ENCODE assay signal across 8 cellular contexts in genomic region chr11:693887-694562, GRCh38. TPM values are rescaled to one million over a fixed set of nuclear protein-coding genes. Genes with fewer than 3 reads are reported as not detected.
DNase-seq lines count a peak whose midpoint lies in the region; ATAC-seq and TF ChIP-seq lines count a peak whose summit lies in the region.

No MANE protein-coding gene starts in this region.

- POLR2A ChIA-PET in activated CD8-positive, alpha-beta T cell treated with anti-CD3 and anti-CD28 coated beads, Interleukin-2, amount 10 ng/mL, durations not matched to agents 7 days and 5 days (lab: Charles Lee): interaction anchor here (0.8 kb wide), 1 partner anchor 32 kb away, joined by 3 read pairs; no protein-coding TSS in a partner anchor

- TF ChIP-seq CTCF in heart right ventricle (IDR thresholded peaks at IDR 0.05) (no peak), left lung (IDR thresholded peaks at IDR 0.05) (no peak)

- H3K9me3 Mint-ChIP-seq in activated CD8-positive, alpha-beta T cell treated with anti-CD3 and anti-CD28 coated beads, Interleukin-2, amount 10 ng/mL, durations not matched to agents 7 days and 5 days (ENCODE audit: insufficient read depth): no peaks in the 10 kb centered on the region

- intact Hi-C loops in heart right ventricle (cut with DNase I): no loop called here
- intact Hi-C loops in cardiac septum (cut with DNase I): no loop called here
- intact Hi-C loops in left lung (cut with DNase I): no loop called here

- H3K4me3 ChIP-seq in heart right ventricle: peak overlapping the region; percentile 21 to 99 (median 90)
- H3K4me3 ChIP-seq in left lung: peak overlapping the region; percentile 77 to 95
- no peak overlapping the region; the same call in 1 of the 2 replicates for H3K4me3 ChIP-seq in H7 (ENCODE audit: insufficient read depth, low read depth, low read length)

- ATAC-seq in heart right ventricle: no peak
- no peak for ATAC-seq in activated CD8-positive, alpha-beta T cell treated with anti-CD3 and anti-CD28 coated beads, Interleukin-2, amount 10 ng/mL, durations not matched to agents 7 days and 5 days
- ATAC-seq in left lung: no peak

- DNase-seq in heart right ventricle (no peak), cardiac septum (ENCODE audit: low spot score) (no peak), left lung (peak in 1 of 2 donors; percentile 80), ureter (ENCODE audit: low spot score) (peak; percentile 65), amniotic stem cell (lab: John Stamatoyannopoulos, UW) (no peak), RPMI8226 (no peak), H7 (no peak)
- no peak for DNase-seq in activated CD8-positive, alpha-beta T cell treated with anti-CD3 and anti-CD28 coated beads, Interleukin-2, amount 10 ng/mL, durations not matched to agents 7 days and 5 days

- H3K4me1 Mint-ChIP-seq in activated CD8-positive, alpha-beta T cell treated with anti-CD3 and anti-CD28 coated beads, Interleukin-2, amount 10 ng/mL, durations not matched to agents 7 days and 5 days (ENCODE audit: low read depth): peaks cover 70% of the 10 kb centered on the region

- peaks cover 12% of the 10 kb centered on the region for H3K36me3 Mint-ChIP-seq in activated CD8-positive, alpha-beta T cell treated with anti-CD3 and anti-CD28 coated beads, Interleukin-2, amount 10 ng/mL, durations not matched to agents 7 days and 5 days (ENCODE audit: low read depth)

- H3K36me3 ChIP-seq in heart right ventricle (peaks cover 0 to 23% (median 0%) of the 10 kb centered on the region in 9 donors), left lung (peaks cover 0 to 16% of the 10 kb centered on the region in 2 donors), H7 (replicated peaks; ENCODE audit: control insufficient read depth, insufficient read depth, low read length) (no peaks in the 10 kb centered on the region; the same call in 1 of the 2 replicates)

- H3K27me3 Mint-ChIP-seq in activated CD8-positive, alpha-beta T cell treated with anti-CD3 and anti-CD28 coated beads, Interleukin-2, amount 10 ng/mL, durations not matched to agents 7 days and 5 days (ENCODE audit: low read depth): no peaks in the 10 kb centered on the region

- H3K27me3 ChIP-seq in heart right ventricle (no peaks in the 10 kb centered on the region), left lung (no peaks in the 10 kb centered on the region), H7 (ENCODE audit: control insufficient read depth, insufficient read depth, low read length) (no peaks in the 10 kb centered on the region)

- no peaks in the 10 kb centered on the region for H3K9me3 ChIP-seq in heart right ventricle
- no peaks in the 10 kb centered on the region for H3K9me3 ChIP-seq in left lung

- peak overlapping the region; percentile 82 for H3K27ac Mint-ChIP-seq in activated CD8-positive, alpha-beta T cell treated with anti-CD3 and anti-CD28 coated beads, Interleukin-2, amount 10 ng/mL, durations not matched to agents 7 days and 5 days

- CTCF ChIA-PET in activated CD8-positive, alpha-beta T cell treated with anti-CD3 and anti-CD28 coated beads, Interleukin-2, amount 10 ng/mL, durations not matched to agents 7 days and 5 days (lab: Charles Lee): interaction anchor here (1.1 to 5.3 kb wide), 2 partner anchors 32 to 44 kb away, joined by 3 to 51 read pairs; no protein-coding TSS in a partner anchor

- H3K4me3 Mint-ChIP-seq in activated CD8-positive, alpha-beta T cell treated with anti-CD3 and anti-CD28 coated beads, Interleukin-2, amount 10 ng/mL, durations not matched to agents 7 days and 5 days: peak overlapping the region; percentile 79

- WGBS in heart right ventricle, 2 donors: 64 to 75% methylated on average over 14 to 15 of the region's 15 CpGs

- H3K4me1 ChIP-seq in heart right ventricle (peaks cover 10 to 47% (median 39%) of the 10 kb centered on the region in 9 donors), left lung (peaks cover 17 to 52% of the 10 kb centered on the region in 2 donors)

- H3K27ac ChIP-seq in heart right ventricle (peak overlapping the region; percentile 9 to 100 (median 99)), left lung (peak overlapping the region in 1 of 2 donors; percentile 100)

RNA-seq across cellular contexts. Expression of gene DEAF1, which starts 1.0 kb away (rescaled TPM):
- total RNA-seq in heart right ventricle (10 to 100 TPM; 11.0 to 25.7 (median 15.5) TPM), cardiac septum (21.3 TPM), left lung (10 to 100 TPM; 28.3 to 28.6 TPM), ureter (36.9 TPM)
- 10 to 100 TPM; 18.3 to 39.9 TPM for polyA plus RNA-seq in heart right ventricle
- total RNA-seq in activated CD8-positive, alpha-beta T cell treated with anti-CD3 and anti-CD28 coated beads, Interleukin-2, amount 10 ng/mL, durations not matched to agents 7 days and 5 days: 10 to 100 TPM; 34.1 to 36.7 TPM
- 69.0 and 74.6 TPM in 2 replicates for total RNA-seq in H7 (2014; rRNA removed; shearing (Covaris generic))

RNA-seq across cellular contexts. Expression of gene TMEM80, which starts 1.6 kb away (rescaled TPM):
- total RNA-seq in heart right ventricle (10 to 100 TPM; 10.6 to 24.2 (median 14.5) TPM), cardiac septum (15.5 TPM), left lung (10 to 100 TPM; 23.6 to 25.2 TPM), ureter (32.5 TPM)
- polyA plus RNA-seq in heart right ventricle: 10 to 100 TPM; 10.1 to 21.4 TPM
- total RNA-seq in activated CD8-positive, alpha-beta T cell treated with anti-CD3 and anti-CD28 coated beads, Interleukin-2, amount 10 ng/mL, durations not matched to agents 7 days and 5 days: 10 to 100 TPM; 27.1 to 29.8 TPM
- 27.0 and 36.0 TPM in 2 replicates for total RNA-seq in H7 (2014; rRNA removed; shearing (Covaris generic))

RNA-seq across cellular contexts. Expression of gene EPS8L2, which starts 12.0 kb away (rescaled TPM):
- total RNA-seq in heart right ventricle: 1 to 10 TPM; 1.2 to 6.7 (median 2.3) TPM
- polyA plus RNA-seq in heart right ventricle: 1 to 10 TPM; 3.4 to 3.9 TPM
- 2.3 TPM for total RNA-seq in cardiac septum
- total RNA-seq in activated CD8-positive, alpha-beta T cell treated with anti-CD3 and anti-CD28 coated beads, Interleukin-2, amount 10 ng/mL, durations not matched to agents 7 days and 5 days: 10 to 100 TPM; 13.9 to 15.0 TPM
- 100 to 1,000 TPM; 114 to 190 TPM for total RNA-seq in left lung
- total RNA-seq in ureter: 156 TPM
- 3.7 and 18.8 TPM in 2 replicates for total RNA-seq in H7 (2014; rRNA removed; shearing (Covaris generic))

RNA-seq across cellular contexts. Expression of gene TALDO1, which starts 53.2 kb away (rescaled TPM):
- total RNA-seq in heart right ventricle (100 to 1,000 TPM in 5 of 10 donors, 10 to 100 TPM in 5; 76.2 to 115 (median 96.3) TPM), cardiac septum (92.4 TPM), left lung (100 to 1,000 TPM; 206 to 322 TPM), ureter (172 TPM)
- polyA plus RNA-seq in heart right ventricle: 100 to 1,000 TPM in 1 of 2 donors, 10 to 100 TPM in 1; 55.3 to 124 TPM
- total RNA-seq in activated CD8-positive, alpha-beta T cell treated with anti-CD3 and anti-CD28 coated beads, Interleukin-2, amount 10 ng/mL, durations not matched to agents 7 days and 5 days: 100 to 1,000 TPM; 278 to 289 TPM
- 264 and 269 TPM in 2 replicates for total RNA-seq in H7 (2014; rRNA removed; shearing (Covaris generic))

RNA-seq across cellular contexts. Expression of gene DRD4, which starts 57.0 kb away (rescaled TPM):
- total RNA-seq in heart right ventricle (under 1 TPM in 6 of 10 donors, not detected in 4; 0.19 to 0.72 (median 0.49) TPM), cardiac septum (0.81 TPM), left lung (under 1 TPM; 0.29 to 0.52 TPM), ureter (2.6 TPM)
- under 1 TPM in 1 of 2 donors, not detected in 1; 0.09 TPM for polyA plus RNA-seq in heart right ventricle
- under 1 TPM; 0.42 to 0.76 TPM for total RNA-seq in activated CD8-positive, alpha-beta T cell treated with anti-CD3 and anti-CD28 coated beads, Interleukin-2, amount 10 ng/mL, durations not matched to agents 7 days and 5 days
- 1.8 and 2.1 TPM in 2 replicates for total RNA-seq in H7 (2014; rRNA removed; shearing (Covaris generic))
